8 cellular contexts compared by ENCODE assay signal in genomic region chr14:22849212-22849819, GRCh38. TPM values are rescaled to one million over a fixed set of nuclear protein-coding genes. Genes with fewer than 3 reads are reported as not detected.
A peak's percentile ranks its signal among the peaks of the same experiment; 100 is the strongest.
DNase-seq lines count a peak whose midpoint lies in the region; ATAC-seq and TF ChIP-seq lines count a peak whose summit lies in the region.

No MANE protein-coding gene starts in this region.

- CTCF ChIA-PET in activated CD8-positive, alpha-beta T cell treated with anti-CD3 and anti-CD28 coated beads for 36 hours (lab: Charles Lee), result interaction anchor here (0.6 to 20.8 kb wide), 4 partner anchors 20 to 292 kb away, joined by 3 to 469 read pairs (median 6); partner anchors contain the start of genes MMP14 and MRPL52

- no peak overlapping the region for H3K4me3 ChIP-seq in osteoblast (ENCODE audit: insufficient read depth, low read length)

- no peaks in the 10 kb centered on the region for H3K9me3 Mint-ChIP-seq in activated CD8-positive, alpha-beta T cell treated with anti-CD3 and anti-CD28 coated beads for 36 hours

- H3K36me3 ChIP-seq in osteoblast (ENCODE audit: insufficient read depth, low read length), result peaks cover 30% of the 10 kb centered on the region

- ATAC-seq in GM19328 (IDR thresholded peaks at IDR 0.05; ENCODE audit: unreplicated experiment), result no peak
- no peak for ATAC-seq in activated CD8-positive, alpha-beta T cell treated with anti-CD3 and anti-CD28 coated beads for 36 hours

- intact Hi-C loops in activated CD8-positive, alpha-beta T cell treated with anti-CD3 and anti-CD28 coated beads for 36 hours (cut with micrococcal nuclease), result no loop called here

- no peak overlapping the region for H3K27ac Mint-ChIP-seq in activated CD8-positive, alpha-beta T cell treated with anti-CD3 and anti-CD28 coated beads for 36 hours

- no peaks in the 10 kb centered on the region for H3K36me3 Mint-ChIP-seq in activated CD8-positive, alpha-beta T cell treated with anti-CD3 and anti-CD28 coated beads for 36 hours (ENCODE audit: low read depth)

- H3K27me3 Mint-ChIP-seq in activated CD8-positive, alpha-beta T cell treated with anti-CD3 and anti-CD28 coated beads for 36 hours, result peaks cover 9% of the 10 kb centered on the region

- DNase-seq in AG08395 (ENCODE audit: low spot score) (peak; percentile 43), globus pallidus (ENCODE audit: low spot score) (peak; percentile 50), osteoblast (ENCODE audit: insufficient read length, low spot score, missing footprints) (peak; percentile 89), GOT3 (lab: John Stamatoyannopoulos, UW) (no peak), UCSD-AML1 (lab: John Stamatoyannopoulos, UW; ENCODE audit: unreplicated experiment) (no peak)
- DNase-seq in activated CD8-positive, alpha-beta T cell treated with anti-CD3 and anti-CD28 coated beads for 36 hours, result no peak

- no peak for TF ChIP-seq CTCF in osteoblast (IDR thresholded peaks at IDR 0.05; ENCODE audit: extremely low read depth, low read depth, low read length)
- no peak for TF ChIP-seq CTCF in activated CD8-positive, alpha-beta T cell treated with anti-CD3 and anti-CD28 coated beads for 36 hours (IDR thresholded peaks at IDR 0.05)

- POLR2A ChIA-PET in activated CD8-positive, alpha-beta T cell treated with anti-CD3 and anti-CD28 coated beads for 36 hours (lab: Charles Lee), result interaction anchor here (0.6 kb wide), 1 partner anchor 83 kb away, joined by 3 read pairs; the partner anchor contains the start of gene OXA1L

- peaks cover 6% of the 10 kb centered on the region for H3K4me1 Mint-ChIP-seq in activated CD8-positive, alpha-beta T cell treated with anti-CD3 and anti-CD28 coated beads for 36 hours (ENCODE audit: low read depth)

- no peak overlapping the region for H3K4me3 Mint-ChIP-seq in activated CD8-positive, alpha-beta T cell treated with anti-CD3 and anti-CD28 coated beads for 36 hours

- peak overlapping the region; percentile 1 for H3K4me2 ChIP-seq in osteoblast (ENCODE audit: insufficient read depth, low read length)

- peaks cover 1% of the 10 kb centered on the region for H4K20me1 ChIP-seq in osteoblast (ENCODE audit: insufficient read depth, low read length)

- H3K27ac ChIP-seq in adipose tissue (ENCODE audit: low read depth, low read length) (peak overlapping the region; percentile 73), osteoblast (ENCODE audit: low read depth, low read length) (peak overlapping the region; percentile 100)

- no peaks in the 10 kb centered on the region for H3K9me3 ChIP-seq in osteoblast (ENCODE audit: low read depth, low read length)

- H2AFZ ChIP-seq in osteoblast (ENCODE audit: low read length), result peak overlapping the region; percentile 43

- peaks cover 80% of the 10 kb centered on the region for H3K4me1 ChIP-seq in osteoblast (ENCODE audit: insufficient read depth, low read length)

- H3K27me3 ChIP-seq in osteoblast (ENCODE audit: insufficient read depth, low read length), result no peaks in the 10 kb centered on the region

- WGBS in adipose tissue, 3 donors, result 49 to 78% (median 57%) methylated on average over 17 to 19 of the region's 19 CpGs

- peaks cover 30% of the 10 kb centered on the region for H3K79me2 ChIP-seq in osteoblast (ENCODE audit: insufficient read depth, low read length)

RNA-seq across cellular contexts. Expression of gene MMP14, which starts 12.9 kb away (rescaled TPM):
- 100 to 1,000 TPM in 1 of 3 donors, 10 to 100 TPM in 2; 26.1 to 109 (median 86.0) TPM for polyA plus RNA-seq in adipose tissue
- total RNA-seq in osteoblast, result 580 and 649 TPM in 2 replicates
- 1 to 10 TPM; 1.9 to 3.1 TPM for total RNA-seq in activated CD8-positive, alpha-beta T cell treated with anti-CD3 and anti-CD28 coated beads for 36 hours

RNA-seq across cellular contexts. Expression of gene MRPL52, which starts 19.6 kb away (rescaled TPM):
- polyA plus RNA-seq in adipose tissue, result 10 to 100 TPM; 54.2 to 76.3 (median 65.9) TPM
- 20.3 and 31.5 TPM in 2 replicates for total RNA-seq in osteoblast
- 100 to 1,000 TPM; 122 to 126 TPM for total RNA-seq in activated CD8-positive, alpha-beta T cell treated with anti-CD3 and anti-CD28 coated beads for 36 hours

RNA-seq across cellular contexts. Expression of gene LRP10, which starts 22.2 kb away (rescaled TPM):
- 10 to 100 TPM; 43.8 to 91.5 (median 50.6) TPM for polyA plus RNA-seq in adipose tissue
- 147 and 164 TPM in 2 replicates for total RNA-seq in osteoblast
- total RNA-seq in activated CD8-positive, alpha-beta T cell treated with anti-CD3 and anti-CD28 coated beads for 36 hours, result 10 to 100 TPM; 18.7 to 21.0 TPM

RNA-seq across cellular contexts. Expression of gene REM2, which starts 33.7 kb away (rescaled TPM):
- polyA plus RNA-seq in adipose tissue, result under 1 TPM in 2 of 3 donors, not detected in 1; 0.22 to 0.51 TPM
- 0.29 and 0.36 TPM in 2 replicates for total RNA-seq in osteoblast
- under 1 TPM; 0.20 to 0.27 TPM for total RNA-seq in activated CD8-positive, alpha-beta T cell treated with anti-CD3 and anti-CD28 coated beads for 36 hours

RNA-seq across cellular contexts. Expression of gene SLC7A7, which starts 34.1 kb away (rescaled TPM):
- 10 to 100 TPM in 2 of 3 donors, 1 to 10 TPM in 1; 3.7 to 15.2 (median 12.1) TPM for polyA plus RNA-seq in adipose tissue
- 4.3 and 4.7 TPM in 2 replicates for total RNA-seq in osteoblast
- total RNA-seq in activated CD8-positive, alpha-beta T cell treated with anti-CD3 and anti-CD28 coated beads for 36 hours, result under 1 TPM in 1 of 2 experiments, not detected in 1; 0.45 TPM

Comparison
In these comparisons a context has a peak if more than half of its experiments do, and no peak if none do; other contexts are left out.
1. DNase-seq: peak in AG08395 (single experiment), globus pallidus (single experiment) and osteoblast (single experiment); none in GOT3 (single experiment), activated CD8-positive, alpha-beta T cell treated with anti-CD3 and anti-CD28 coated beads for 36 hours (single experiment) and UCSD-AML1 (single experiment).
2. RNA of gene MMP14, which starts 12.9 kb away (total RNA-seq): 580 to 649 TPM in osteoblast; 1.9 to 3.1 TPM in activated CD8-positive, alpha-beta T cell treated with anti-CD3 and anti-CD28 coated beads for 36 hours; every median in the first group is over 100 times any median in the second.